Comparison of ENCODE assay signal across 18 cellular contexts in the genomic region with DNA sequence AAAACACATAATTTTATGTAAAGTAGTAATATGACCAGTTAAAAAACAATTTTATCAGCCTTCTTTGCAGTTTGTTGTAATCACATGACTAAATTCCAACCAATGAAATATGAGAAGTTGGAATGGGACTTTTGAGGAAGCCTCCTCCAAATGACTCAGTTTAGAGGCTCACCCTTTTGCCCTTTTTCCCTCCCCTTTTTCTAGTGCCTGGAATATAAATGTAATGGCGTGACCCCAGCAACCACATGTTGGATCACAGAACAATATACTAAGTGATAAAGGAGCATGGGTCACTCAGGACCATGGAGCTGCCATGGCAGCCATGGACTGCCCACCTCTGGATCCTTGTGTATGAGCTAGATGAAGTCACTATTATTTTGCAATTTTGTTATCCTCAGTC. TPM values are rescaled to one million over a fixed set of nuclear protein-coding genes. Genes with fewer than 3 reads are reported as not detected.
DNase-seq lines count a peak whose midpoint lies in the region; ATAC-seq, FAIRE-seq and TF ChIP-seq lines count a peak whose summit lies in the region.
"Had no signal": no experiment of that assay in that cellular context is flagged by ENCODE, and none has a peak within 500 bp of the region (broad histone marks: within the 10 kb centered on the region; RNA-seq: fewer than 3 reads in every experiment).

No MANE protein-coding gene starts in this region.

- H3K4me3 ChIP-seq in thyroid gland (replicated peaks in 1 of 3) (peak overlapping the region in 1 of 3 donors; percentile 8), testis (no peak overlapping the region)
- H3K4me3 ChIP-seq: SJCRH30 had no signal

- ATAC-seq in HG03457 (IDR thresholded peaks at IDR 0.05; ENCODE audit: unreplicated experiment): no peak

- H3K36me3 ChIP-seq in thyroid gland: no peaks in the 10 kb centered on the region
- no peaks in the 10 kb centered on the region for H3K36me3 ChIP-seq in testis (ENCODE audit: low read depth, missing control alignments)

- intact Hi-C loops in thyroid gland (cut with DNase I) (no loop called here), testis (cut with DNase I; ENCODE audit: low total_unique reads) (no loop called here)

- H3K27ac ChIP-seq in epithelial cell of prostate: peak overlapping the region; percentile 32
- peak overlapping the region; percentile 87 to 95 (median 93) for H3K27ac ChIP-seq in thyroid gland
- H3K27ac ChIP-seq in testis: no peak overlapping the region
- H3K27ac ChIP-seq: RWPE1, SJCRH30 had no signal

- WGBS in thyroid gland, 2 donors: 95 to 100% methylated on average over 1 of the region's 1 CpG
- WGBS in testis, 2 donors: 96 to 100% methylated on average over 1 of the region's 1 CpG

- TF ChIP-seq CTCF in thyroid gland (IDR thresholded peaks at IDR 0.05): no peak
- no peak for TF ChIP-seq CTCF in testis (IDR thresholded peaks at IDR 0.05)

- TF ChIP-seq POLR2A in GM12891 (IDR thresholded peaks at IDR 0.05; ENCODE audit: low read depth, low read length): no peak
- no peak for TF ChIP-seq POLR2A in thyroid gland (IDR thresholded peaks at IDR 0.05)
- TF ChIP-seq POLR2A in testis (IDR thresholded peaks at IDR 0.05): no peak

- H3K9me3 ChIP-seq in thyroid gland: no peaks in the 10 kb centered on the region
- H3K9me3 ChIP-seq in testis: no peaks in the 10 kb centered on the region

- peak; percentile 50 for FAIRE-seq in GM12891 (lab: Jason Lieb, UNC)

- DNase-seq in GM12891 (ENCODE audit: insufficient read length, low spot score) (no peak), M059J (ENCODE audit: low read depth) (peak; percentile 67), epithelial cell of prostate (ENCODE audit: low read depth, low spot score) (no peak), thyroid gland (no peak), testis (no peak)
- DNase-seq in stimulated activated CD4-positive, alpha-beta T cell treated with anti-CD3 and anti-CD28 coated beads, Interleukin-2, amount 100 ng/mL, for 24 hours: no peak
- DNase-seq: DMS 273 treated with DMSO at 0.1 percent for 48 hours; EL; H7; NCI-H1436; NCI-H2081; NCI-H345; NCI-H526 treated with DMSO at 0.1 percent for 48 hours; NK-92 treated with Interleukin-12 subunit alpha and Interleukin-12 subunit beta, amount 100 ng/mL, for 24 hours; OCI-M1; SJCRH30 had no signal

- peaks cover 30 to 46% of the 10 kb centered on the region in 2 donors for H3K4me1 ChIP-seq in thyroid gland
- H3K4me1 ChIP-seq in testis: no peaks in the 10 kb centered on the region

- H3K27me3 ChIP-seq in thyroid gland (no peaks in the 10 kb centered on the region), testis (no peaks in the 10 kb centered on the region)
- H3K27me3 ChIP-seq: SJCRH30 had no signal

TF ChIP-seq in GM12891, 5 proteins besides CTCF, POLR2A, EP300 and RAD21:
- TF ChIP-seq TAF1 (IDR thresholded peaks at IDR 0.05; ENCODE audit: low read depth, low read length) (no peak), POU2F2 (IDR thresholded peaks at IDR 0.05; ENCODE audit: low read depth, low read length) (no peak)

RNA-seq across cellular contexts. Expression of a gene that starts 48.8 kb away (rescaled TPM):
- polyA plus RNA-seq in GM12891 (2012; ENCODE audit: low read depth, missing spikeins): 11.3 TPM
- total RNA-seq in M059J (2014; rRNA removed; shearing (Covaris generic)): 59.7 and 139 TPM in 2 replicates
- 100 to 1,000 TPM in 3 of 4 donors, 10 to 100 TPM in 1; 91.4 to 266 (median 199) TPM for total RNA-seq in thyroid gland
- total RNA-seq in testis: 100 to 1,000 TPM; 120 to 160 TPM
- 50.3 TPM for polyA plus RNA-seq in testis (ENCODE audit: insufficient read depth, low read depth, low replicate concordance)

Comparison
In these comparisons a context has a peak if more than half of its experiments do, and no peak if none do; other contexts are left out.
1. H3K27ac ChIP-seq: peak in epithelial cell of prostate (single experiment) and thyroid gland (3 of 3); none in testis (0 of 2).